In the genomic region with DNA sequence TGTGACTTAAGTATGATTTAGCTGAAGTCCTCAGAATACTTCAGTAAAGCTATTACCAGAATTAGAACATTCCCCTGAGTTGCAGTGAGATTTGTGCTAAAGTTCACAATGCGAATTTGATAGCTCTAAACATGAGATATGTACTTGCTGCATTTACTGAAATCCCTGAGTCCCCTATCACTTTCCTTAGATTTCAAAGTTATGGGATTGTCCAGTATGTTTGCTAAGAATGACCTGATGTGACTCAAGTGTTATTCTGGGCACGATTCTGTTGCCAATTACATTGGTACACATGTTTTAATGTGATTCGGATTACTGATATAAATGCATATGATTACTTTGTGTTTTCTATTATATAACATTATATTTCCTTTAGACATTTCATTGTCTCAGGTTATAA, we compare ENCODE assay signal across 17 cellular contexts.
DNase-seq lines count a peak whose midpoint lies in the region; ATAC-seq, FAIRE-seq and TF ChIP-seq lines count a peak whose summit lies in the region.
"Had no signal": no experiment of that assay in that cellular context is flagged by ENCODE, and none has a peak within 500 bp of the region (broad histone marks: within the 10 kb centered on the region; RNA-seq: fewer than 3 reads in every experiment).

No MANE protein-coding gene starts in this region.

- H2BK12ac ChIP-seq in H1 (ENCODE audit: low read depth, low read length): no peak overlapping the region

- peak overlapping the region; percentile 78 for H3K27ac Mint-ChIP-seq in type B pancreatic cell
- H3K27ac Mint-ChIP-seq in T-helper 2 cell treated with Interferon-gamma antibody and Interleukin-4, amounts not matched to agents 5 μg/mL and 100 μg/mL, for 36 hours: no peak overlapping the region
- H3K27ac Mint-ChIP-seq: CD4-positive, alpha-beta memory T cell; H9 had no signal

- 89% methylated on average over 3 of the region's 3 CpGs; no CpG with 5 or more reads in 1 of the 2 experiments for WGBS in H1 (ENCODE audit: extremely low coverage in 1 of 2, insufficient coverage in 1 of 2, insufficient read length in 1 of 2, insufficient replicate concordance in 2 of 2, low coverage in 1 of 2, low lambda C conversion rate in 2 of 2, missing lambda C conversion rate in 1 of 2), 2 experiments

- no peak overlapping the region for H3K4me2 ChIP-seq in H1 (ENCODE audit: insufficient read depth in 1 of 2, low read depth in 2 of 2, low read length in 2 of 2)

- peaks cover 6% of the 10 kb centered on the region for H3K36me3 Mint-ChIP-seq in type B pancreatic cell
- H3K36me3 Mint-ChIP-seq in T-helper 2 cell treated with Interferon-gamma antibody and Interleukin-4, amounts not matched to agents 5 μg/mL and 100 μg/mL, for 36 hours (ENCODE audit: low read depth): no peaks in the 10 kb centered on the region
- H3K36me3 Mint-ChIP-seq: CD4-positive, alpha-beta memory T cell had no signal

- CTCF ChIA-PET in H1 (lab: Charles Lee; ENCODE audit: partially characterized antibody): no interaction called here

- no peaks in the 10 kb centered on the region for H4K20me1 ChIP-seq in H1 (replicated peaks in 1 of 2; ENCODE audit: control insufficient read depth in 1 of 2, insufficient read depth in 2 of 2, low read length in 2 of 2)

- H2BK120ac ChIP-seq in H1 (replicated peaks; ENCODE audit: low read depth, low read length): no peak overlapping the region

- no peak overlapping the region for H4K5ac ChIP-seq in H1 (ENCODE audit: insufficient read length, low read depth, low read length)

- no peaks in the 10 kb centered on the region for H3K4me1 Mint-ChIP-seq in type B pancreatic cell (ENCODE audit: unreplicated experiment)
- H3K4me1 Mint-ChIP-seq in T-helper 2 cell treated with Interferon-gamma antibody and Interleukin-4, amounts not matched to agents 5 μg/mL and 100 μg/mL, for 36 hours (ENCODE audit: low read depth): no peaks in the 10 kb centered on the region
- H3K4me1 Mint-ChIP-seq: CD4-positive, alpha-beta memory T cell had no signal

- peak; percentile 66 to 74 for ATAC-seq in gastrocnemius medialis
- ATAC-seq: HCT116 had no signal

- H3K9ac ChIP-seq in H1 (replicated peaks in 1 of 4; ENCODE audit: extremely low read depth in 1 of 4, low read depth in 3 of 4, low read length in 3 of 4): no peak overlapping the region

- H3K27me3 ChIP-seq in H1 (replicated peaks in 1 of 4; ENCODE audit: control insufficient read depth in 3 of 4, extremely low read depth in 1 of 4, insufficient read depth in 3 of 4, low read length in 3 of 4) (no peaks in the 10 kb centered on the region), gastrocnemius medialis (no peaks in the 10 kb centered on the region)

- no peaks in the 10 kb centered on the region for H3K79me1 ChIP-seq in H1 (ENCODE audit: low read depth, low read length)

- no peak overlapping the region for H3K56ac ChIP-seq in H1 (replicated peaks; ENCODE audit: insufficient read length, low read depth, low read length)

- H3K18ac ChIP-seq in H1 (ENCODE audit: extremely low read depth, low read length): no peak overlapping the region

- H3K4ac ChIP-seq in H1 (replicated peaks; ENCODE audit: insufficient read length, low read depth, low read length): no peak overlapping the region

- no peak overlapping the region for H4K8ac ChIP-seq in H1 (ENCODE audit: extremely low read depth, insufficient read depth, low read length)

- no peaks in the 10 kb centered on the region for H3K9me3 ChIP-seq in H1 (ENCODE audit: insufficient read depth in 2 of 2, low read depth in 1 of 2, low read length in 1 of 2)
- no peaks in the 10 kb centered on the region for H3K9me3 ChIP-seq in gastrocnemius medialis

- H3K4me3 ChIP-seq in H1 (ENCODE audit: extremely low read depth in 1 of 4, insufficient read depth in 2 of 4, low read depth in 3 of 4, low read length in 4 of 4): no peak overlapping the region
- no peak overlapping the region for H3K4me3 ChIP-seq in gastrocnemius medialis

- no peak overlapping the region for H3K4me3 Mint-ChIP-seq in type B pancreatic cell
- no peak overlapping the region for H3K4me3 Mint-ChIP-seq in T-helper 2 cell treated with Interferon-gamma antibody and Interleukin-4, amounts not matched to agents 5 μg/mL and 100 μg/mL, for 36 hours
- H3K4me3 Mint-ChIP-seq: CD4-positive, alpha-beta memory T cell; H9 had no signal

- intact Hi-C loops in gastrocnemius medialis (cut with DNase I; ENCODE audit: low total_unique reads): loop anchor here (10.0 kb wide), 2 partner anchors 167 to 257 kb away; a partner anchor contains a TSS

- H2BK15ac ChIP-seq in H1 (ENCODE audit: low read length): no peak overlapping the region

- POLR2A ChIA-PET in H1 (lab: Charles Lee; ENCODE audit: partially characterized antibody): no interaction called here

- DNase-seq in H1 (ENCODE audit: low read depth in 1 of 2, low spot score in 2 of 2): no peak
- no peak for DNase-seq in gastrocnemius medialis
- DNase-seq in type B pancreatic cell (ENCODE audit: extremely low spot score, unreplicated experiment): no peak
- no peak for DNase-seq in NCI-H526 treated with DMSO at 0.1 percent for 48 hours (lab: John Stamatoyannopoulos, UW)
- DNase-seq in T-helper 2 cell treated with Interferon-gamma antibody and Interleukin-4, amounts not matched to agents 5 μg/mL and 100 μg/mL, for 36 hours (ENCODE audit: low spot score): no peak
- DNase-seq in activated CD4-positive, alpha-beta T cell treated with anti-CD3 and anti-CD28 coated beads, Interleukin-2, amount 50 U/mL, for 48 hours: no peak
- DNase-seq: C1 segment of cervical spinal cord; Calu3; CD4-positive, alpha-beta memory T cell; COR-L47; DMS53; DMS79 treated with DMSO at 0.1 percent for 48 hours; GF-D8; H9 had no signal

- H3K23ac ChIP-seq in H1 (ENCODE audit: insufficient read length): no peak overlapping the region

- no peak overlapping the region for H3K14ac ChIP-seq in H1 (ENCODE audit: insufficient read length)

- H3K27me3 Mint-ChIP-seq in type B pancreatic cell: no peaks in the 10 kb centered on the region
- H3K27me3 Mint-ChIP-seq in T-helper 2 cell treated with Interferon-gamma antibody and Interleukin-4, amounts not matched to agents 5 μg/mL and 100 μg/mL, for 36 hours (ENCODE audit: low read depth): no peaks in the 10 kb centered on the region
- H3K27me3 Mint-ChIP-seq: CD4-positive, alpha-beta memory T cell had no signal

- no peak overlapping the region for H2BK5ac ChIP-seq in H1 (ENCODE audit: low read depth, low read length)

- H3K27ac ChIP-seq in H1 (ENCODE audit: low read depth, low read length): no peak overlapping the region
- peak overlapping the region in 2 of 4 donors; percentile 54 to 57 for H3K27ac ChIP-seq in gastrocnemius medialis

- H4K91ac ChIP-seq in H1 (replicated peaks; ENCODE audit: insufficient read length, low read length): no peak overlapping the region

- H3K9me3 Mint-ChIP-seq in type B pancreatic cell: peaks cover 10% of the 10 kb centered on the region
- no peaks in the 10 kb centered on the region for H3K9me3 Mint-ChIP-seq in T-helper 2 cell treated with Interferon-gamma antibody and Interleukin-4, amounts not matched to agents 5 μg/mL and 100 μg/mL, for 36 hours
- H3K9me3 Mint-ChIP-seq: CD4-positive, alpha-beta memory T cell; H9 had no signal

- TF ChIP-seq RAD21 in H1 (IDR thresholded peaks at IDR 0.05 in 1 of 2, conservative IDR thresholded peaks at IDR 0.05 in 1 of 2; ENCODE audit: low read depth in 2 of 2, low read length in 2 of 2): no peak

- H2AK5ac ChIP-seq in H1 (ENCODE audit: low read depth, low read length): no peak overlapping the region

- H2AFZ ChIP-seq in H1 (ENCODE audit: low read length): no peak overlapping the region

- H3K23me2 ChIP-seq in H1 (ENCODE audit: low read depth, low read length): no peaks in the 10 kb centered on the region

- no peak overlapping the region for H2BK20ac ChIP-seq in H1 (ENCODE audit: low read length)

- no peak for TF ChIP-seq EP300 in H1 (IDR thresholded peaks at IDR 0.05; ENCODE audit: borderline replicate concordance in 1 of 2, low read depth in 2 of 2, low read length in 2 of 2)

- in situ Hi-C loops in gastrocnemius medialis (cut with MboI; ENCODE audit: low sequenced_read_pairs in 4 of 4): no loop called here

- TF ChIP-seq POLR2A in H1 (IDR thresholded peaks at IDR 0.05; ENCODE audit: control extremely low read depth in 1 of 2, low read depth in 2 of 2, low read length in 2 of 2) (no peak), gastrocnemius medialis (IDR thresholded peaks at IDR 0.05) (no peak)

- no peaks in the 10 kb centered on the region for H3K4me1 ChIP-seq in H1 (replicated peaks in 1 of 4; ENCODE audit: control insufficient read depth in 3 of 4, insufficient read depth in 4 of 4, low read length in 3 of 4)
- H3K4me1 ChIP-seq in gastrocnemius medialis: no peaks in the 10 kb centered on the region

- FAIRE-seq in H1 (lab: Jason Lieb, UNC): peak; percentile 42
- FAIRE-seq: GM12891, GM18507 had no signal

- H3K79me2 ChIP-seq in H1 (ENCODE audit: control insufficient read depth in 1 of 2, insufficient read depth in 2 of 2, low read length in 2 of 2): no peaks in the 10 kb centered on the region

- TF ChIP-seq CTCF in H1 (IDR thresholded peaks at IDR 0.05; ENCODE audit: control extremely low read depth in 1 of 3, insufficient read depth in 1 of 3, low read depth in 1 of 3, low read length in 3 of 3) (no peak), gastrocnemius medialis (IDR thresholded peaks at IDR 0.05 in 4 of 5, conservative IDR thresholded peaks at IDR 0.05 in 1 of 5) (no peak), type B pancreatic cell (conservative IDR thresholded peaks at IDR 0.05) (no peak)

- H3K36me3 ChIP-seq in H1 (ENCODE audit: control insufficient read depth in 2 of 4, insufficient read depth in 4 of 4, low read length in 3 of 4) (no peaks in the 10 kb centered on the region), gastrocnemius medialis (no peaks in the 10 kb centered on the region)

TF ChIP-seq in H1, 55 proteins besides CTCF, POLR2A, EP300 and RAD21:
- no peak for TF ChIP-seq GTF2F1 (IDR thresholded peaks at IDR 0.05; ENCODE audit: borderline replicate concordance, low read depth, low read length)
- TF ChIP-seq TEAD4 (IDR thresholded peaks at IDR 0.05; ENCODE audit: low read depth, low read length): no peak
- no peak for TF ChIP-seq CBX8 (IDR thresholded peaks at IDR 0.05; ENCODE audit: borderline replicate concordance, low read depth, low read length)
- TF ChIP-seq CTBP2 (IDR thresholded peaks at IDR 0.05; ENCODE audit: borderline replicate concordance, insufficient read depth, insufficient read length, low read length): no peak
- TF ChIP-seq SRF (IDR thresholded peaks at IDR 0.05; ENCODE audit: low read depth, low read length): no peak
- no peak for TF ChIP-seq NANOG (IDR thresholded peaks at IDR 0.05; ENCODE audit: insufficient read depth, low read depth, low read length, poor library complexity, severe bottlenecking)
- no peak for TF ChIP-seq BCL11A (IDR thresholded peaks at IDR 0.05; ENCODE audit: low read depth in 2 of 2, low read length in 2 of 2)
- no peak for TF ChIP-seq GABPA (IDR thresholded peaks at IDR 0.05; ENCODE audit: borderline replicate concordance, insufficient read depth, low read length)
- TF ChIP-seq KDM5A (IDR thresholded peaks at IDR 0.05; ENCODE audit: low read length): no peak
